Comparison of ENCODE assay signal across 14 cellular contexts in the genomic region with DNA sequence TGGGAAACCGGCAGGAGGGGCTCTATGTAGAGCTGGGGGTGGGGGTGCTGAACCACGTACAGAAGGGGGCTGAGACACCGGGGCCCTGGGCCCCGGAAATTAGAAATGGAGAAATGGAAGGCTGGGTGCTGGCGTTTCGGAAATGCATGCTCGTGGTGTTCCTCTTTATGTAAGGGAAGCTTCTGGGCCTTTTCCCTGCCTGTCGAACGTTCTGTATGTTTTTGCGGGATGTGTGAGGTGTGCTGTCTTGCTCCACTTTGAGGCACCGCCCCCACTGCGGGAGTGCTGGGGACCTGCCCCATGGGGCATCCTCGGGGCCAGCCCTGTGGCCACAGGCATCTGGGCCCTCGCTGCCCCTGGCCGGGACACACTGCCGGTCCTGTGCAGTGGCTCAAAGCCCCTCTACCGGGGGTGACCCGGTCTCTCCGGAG. TPM values are rescaled to one million over a fixed set of nuclear protein-coding genes. Genes with fewer than 3 reads are reported as not detected.
DNase-seq lines count a peak whose midpoint lies in the region; ATAC-seq and TF ChIP-seq lines count a peak whose summit lies in the region.
"Had no signal": no experiment of that assay in that cellular context is flagged by ENCODE, and none has a peak within 500 bp of the region (broad histone marks: within the 10 kb centered on the region; RNA-seq: fewer than 3 reads in every experiment).

No MANE protein-coding gene starts in this region.

- no peaks in the 10 kb centered on the region for H3K79me2 ChIP-seq in smooth muscle cell (ENCODE audit: low read depth)

- H2AFZ ChIP-seq in smooth muscle cell (ENCODE audit: low read depth), result no peak overlapping the region

- peak; percentile 19 for ATAC-seq in T-helper 17 cell

- H3K36me3 Mint-ChIP-seq in T-helper 17 cell (ENCODE audit: low read depth) (peaks cover 2% of the 10 kb centered on the region), mesothelial cell of epicardium (no peaks in the 10 kb centered on the region)

- H3K27me3 Mint-ChIP-seq in T-helper 17 cell (peaks cover 47% of the 10 kb centered on the region), mesothelial cell of epicardium (ENCODE audit: low read depth) (peaks cover 85% of the 10 kb centered on the region)

- H3K9me3 ChIP-seq in HUES6 (ENCODE audit: control insufficient read depth, insufficient read depth, low read depth, low read length), result no peaks in the 10 kb centered on the region
- H3K9me3 ChIP-seq in T-helper 17 cell (ENCODE audit: control insufficient read depth, low read length, poor library complexity, severe bottlenecking), result no peaks in the 10 kb centered on the region
- H3K9me3 ChIP-seq in iPS DF 6.9 (ENCODE audit: control insufficient read depth, insufficient read depth, low read length), result no peaks in the 10 kb centered on the region
- no peaks in the 10 kb centered on the region for H3K9me3 ChIP-seq in smooth muscle cell (replicated peaks; ENCODE audit: low read depth)

- H3K36me3 ChIP-seq in HUES6 (ENCODE audit: control insufficient read depth, insufficient read depth, low read length) (no peaks in the 10 kb centered on the region), iPS DF 6.9 (ENCODE audit: control insufficient read depth, insufficient read depth, low read length) (no peaks in the 10 kb centered on the region), smooth muscle cell (ENCODE audit: low read depth) (no peaks in the 10 kb centered on the region)

- no peaks in the 10 kb centered on the region for H3K9me3 Mint-ChIP-seq in mesothelial cell of epicardium

- TF ChIP-seq CTCF in smooth muscle cell (IDR thresholded peaks at IDR 0.05; ENCODE audit: borderline replicate concordance, insufficient read depth, poor library complexity, severe bottlenecking) (no peak), mesothelial cell of epicardium (IDR thresholded peaks at IDR 0.05; ENCODE audit: unreplicated experiment) (no peak)

- H3K9ac ChIP-seq in HUES6 (ENCODE audit: low read length), result peak overlapping the region; percentile 73
- H3K9ac ChIP-seq in smooth muscle cell (ENCODE audit: low read depth), result no peak overlapping the region

- H4K20me1 ChIP-seq in smooth muscle cell (ENCODE audit: low read depth), result no peaks in the 10 kb centered on the region

- H3K4me1 Mint-ChIP-seq in T-helper 17 cell (peaks cover 12% of the 10 kb centered on the region), mesothelial cell of epicardium (peaks cover 8% of the 10 kb centered on the region)

- peak overlapping the region; percentile 82 for H3K4me2 ChIP-seq in smooth muscle cell

- H3K27ac ChIP-seq in HUES6 (ENCODE audit: low read depth, low read length) (no peak overlapping the region; the same call in 1 of the 2 replicates), iPS DF 6.9 (ENCODE audit: low read length) (no peak overlapping the region), smooth muscle cell (ENCODE audit: low read depth) (no peak overlapping the region)

- H3K4me1 ChIP-seq in HUES6 (ENCODE audit: control insufficient read depth, insufficient read depth, low read length), result peaks cover 41% of the 10 kb centered on the region
- peaks cover 9% of the 10 kb centered on the region for H3K4me1 ChIP-seq in iPS DF 6.9 (ENCODE audit: control insufficient read depth, insufficient read depth, low read length)
- peaks cover 23% of the 10 kb centered on the region for H3K4me1 ChIP-seq in smooth muscle cell (ENCODE audit: low read depth)

- DNase-seq in T-helper 17 cell (no peak), iPS DF 6.9 (ENCODE audit: low read depth, low spot score) (no peak), smooth muscle cell (lab: John Stamatoyannopoulos, UW; ENCODE audit: unreplicated experiment) (no peak), mesothelial cell of epicardium (ENCODE audit: low spot score in 2 of 2, unreplicated experiment in 2 of 2) (no peak), NCI-H1092 treated with DMSO at 0.1 percent for 48 hours (lab: John Stamatoyannopoulos, UW) (no peak), kidney tubule cell (ENCODE audit: low spot score) (no peak)
- DNase-seq: activated CD4-positive, alpha-beta T cell treated with anti-CD3 and anti-CD28 coated beads, Interleukin-2, amount 50 U/mL, for 4 hours; amniotic stem cell; DMS53; NCI-H1048; NCI-H526 treated with DMSO at 0.1 percent for 48 hours; stimulated activated CD4-positive, alpha-beta T cell treated with anti-CD3 and anti-CD28 coated beads, Interleukin-12 subunit alpha, Interleukin-12 subunit beta, amount 100 ng/mL, for 4 hours; stimulated activated CD8-positive, alpha-beta memory T cell treated with anti-CD3 and anti-CD28 coated beads, Interleukin-4, amount 100 ng/mL, for 48 hours had no signal

- H3K4me3 ChIP-seq in HUES6 (ENCODE audit: low read depth, low read length), result peak overlapping the region; percentile 74
- H3K4me3 ChIP-seq in iPS DF 6.9 (ENCODE audit: low read length), result peak overlapping the region; percentile 2; the same call in 1 of the 2 replicates
- no peak overlapping the region for H3K4me3 ChIP-seq in smooth muscle cell

- H3K27me3 ChIP-seq in HUES6 (ENCODE audit: control insufficient read depth, insufficient read depth, low read length) (peaks cover 86% of the 10 kb centered on the region), iPS DF 6.9 (ENCODE audit: control insufficient read depth, insufficient read depth, low read length) (peaks cover 15% of the 10 kb centered on the region), smooth muscle cell (ENCODE audit: low read depth) (peaks cover 88% of the 10 kb centered on the region)

- WGBS in iPS DF 6.9 (ENCODE audit: insufficient coverage, insufficient read length), result no CpG with 5 or more reads among the region's 19 CpGs
- 7% methylated on average over 16 of the region's 19 CpGs for WGBS in smooth muscle cell (ENCODE audit: low lambda C conversion rate)

- peak overlapping the region; percentile 86 for H3K4me3 Mint-ChIP-seq in T-helper 17 cell
- no peak overlapping the region for H3K4me3 Mint-ChIP-seq in mesothelial cell of epicardium

- no peak overlapping the region for H3K27ac Mint-ChIP-seq in T-helper 17 cell
- H3K27ac Mint-ChIP-seq in mesothelial cell of epicardium, result no peak overlapping the region

- H3F3A ChIP-seq in smooth muscle cell (ENCODE audit: low read depth), result no peaks in the 10 kb centered on the region

RNA-seq across cellular contexts. Expression of a gene that starts 1.7 kb away (rescaled TPM):
- total RNA-seq in T-helper 17 cell (under 1 TPM; 0.21 to 0.52 TPM), smooth muscle cell (not detected in 2 replicates), mesothelial cell of epicardium (0.07 to 0.09 TPM in 2 of 3 replicates, not detected in the other)
- polyA plus RNA-seq in smooth muscle cell, result 0.33 TPM in 1 of 2 replicates, not detected in the other

RNA-seq across cellular contexts. Expression of a gene that starts 5.9 kb away (rescaled TPM):
- total RNA-seq in T-helper 17 cell (not detected), smooth muscle cell (not detected in 2 replicates), mesothelial cell of epicardium (not detected in 3 replicates)
- polyA plus RNA-seq in smooth muscle cell, result not detected in 2 replicates

RNA-seq across cellular contexts. Expression of a gene that starts 40.8 kb away (rescaled TPM):
- 100 to 1,000 TPM; 157 to 188 TPM for total RNA-seq in T-helper 17 cell
- 0.36 and 0.85 TPM in 2 replicates for total RNA-seq in smooth muscle cell
- polyA plus RNA-seq in smooth muscle cell, result 0.70 and 0.96 TPM in 2 replicates
- total RNA-seq in mesothelial cell of epicardium, result 14.3 to 16.9 TPM (median 16.9 TPM) in 3 replicates
